31 cellular contexts compared by ENCODE assay signal in the genomic region with DNA sequence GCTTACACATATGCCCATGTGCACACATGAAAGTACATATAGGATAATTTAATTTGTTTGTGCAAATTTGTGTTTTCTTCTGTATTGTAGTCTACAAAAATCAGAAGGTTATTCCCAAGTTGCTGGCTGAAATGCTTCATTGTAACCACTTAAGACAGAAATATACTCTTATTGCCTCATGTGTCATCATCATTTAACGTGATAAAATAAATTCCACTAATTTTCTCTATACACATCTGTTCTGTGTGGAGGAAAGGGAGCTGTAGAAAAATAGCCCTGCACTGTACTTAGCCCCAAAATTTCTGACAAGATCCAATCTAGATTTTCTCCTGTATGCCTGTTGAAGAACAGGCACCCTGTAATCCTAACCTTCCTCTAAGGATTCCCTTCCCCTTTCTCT.
"Had no signal": no experiment of that assay in that cellular context is flagged by ENCODE, and none has a peak within 500 bp of the region (broad histone marks: within the 10 kb centered on the region; RNA-seq: fewer than 3 reads in every experiment).

No MANE protein-coding gene starts in this region.

- H3K27ac ChIP-seq: adrenal gland, body of pancreas, brain microvascular endothelial cell, breast epithelium, VCaP had no signal

- FAIRE-seq: astrocyte, TTC549 had no signal

- DNase-seq: activated B cell treated with CpG ODN at 0.5 μM for 24 hours; activated CD4-positive, alpha-beta memory T cell treated with anti-CD3 and anti-CD28 coated beads for 36 hours; activated CD4-positive, alpha-beta T cell treated with anti-CD3 and anti-CD28 coated beads for 4 hours; activated CD4-positive, alpha-beta T cell treated with anti-CD3 and anti-CD28 coated beads, Interleukin-2, amount 10 ng/mL, durations not matched to agents 24 days and 14 days; activated CD4-positive, alpha-beta T cell treated with anti-CD3 and anti-CD28 coated beads, Interleukin-2, amount 50 U/mL, for 1 hour; activated CD4-positive, alpha-beta T cell treated with anti-CD3 and anti-CD28 coated beads, Interleukin-2, amount 50 U/mL, for 4 hours; activated CD4-positive, CD25-positive, alpha-beta regulatory T cell treated with anti-CD3 and anti-CD28 coated beads, Interleukin-2, amount 50 U/mL, for 72 hours; activated CD8-positive, alpha-beta memory T cell treated with anti-CD3 and anti-CD28 coated beads, Interleukin-2, amount 50 U/mL, for 4 hours; activated CD8-positive, alpha-beta T cell treated with anti-CD3 and anti-CD28 coated beads for 36 hours; activated effector memory CD4-positive, alpha-beta T cell treated with Interleukin-2 at 50 U/mL for 16 hours; activated gamma-delta T cell; activated naive CD4-positive, alpha-beta T cell treated with anti-CD3 and anti-CD28 coated beads, Interleukin-2, amount 10 ng/mL, durations not matched to agents 7 days and 5 days; activated naive CD4-positive, alpha-beta T cell treated with Interleukin-2 at 50 U/mL for 16 hours; activated naive CD8-positive, alpha-beta T cell treated with anti-CD3 and anti-CD28 coated beads, Interleukin-2, amount 10 ng/mL, durations not matched to agents 7 days and 5 days; activated naive CD8-positive, alpha-beta T cell treated with anti-CD3 and anti-CD28 coated beads, Interleukin-2, amount 50 U/mL, for 24 hours; activated T-cell treated with anti-CD3 and anti-CD28 coated beads for 4 hours; activated T-cell treated with anti-CD3 and anti-CD28 coated beads, Interleukin-2, amount 50 U/mL, for 1 hour; activated T-cell treated with anti-CD3 and anti-CD28 coated beads, Interleukin-2, amount 50 U/mL, for 4 hours; adrenal gland; amniotic stem cell; aorta; body of pancreas; brain microvascular endothelial cell; central memory CD4-positive, alpha-beta T cell; T-helper 1 cell; T-helper 2 cell; T-helper 9 cell had no signal

- ATAC-seq: activated CD8-positive, alpha-beta T cell treated with anti-CD3 and anti-CD28 coated beads for 36 hours; activated naive CD8-positive, alpha-beta T cell treated with anti-CD3 and anti-CD28 coated beads, Interleukin-2, amount 50 U/mL, for 24 hours; activated T-cell treated with anti-CD3 and anti-CD28 coated beads, Interleukin-2, amount 50 U/mL, for 4 hours; body of pancreas had no signal

- H3K36me3 ChIP-seq: adrenal gland, brain microvascular endothelial cell, breast epithelium had no signal

- H3K27me3 ChIP-seq: adrenal gland, body of pancreas, brain microvascular endothelial cell, breast epithelium had no signal

- H3K4me3 ChIP-seq: adrenal gland, body of pancreas, breast epithelium had no signal

- H3K4me1 ChIP-seq: adrenal gland, body of pancreas, breast epithelium had no signal

- H3K9me3 ChIP-seq: adrenal gland, body of pancreas, breast epithelium had no signal
